In the genomic region with DNA sequence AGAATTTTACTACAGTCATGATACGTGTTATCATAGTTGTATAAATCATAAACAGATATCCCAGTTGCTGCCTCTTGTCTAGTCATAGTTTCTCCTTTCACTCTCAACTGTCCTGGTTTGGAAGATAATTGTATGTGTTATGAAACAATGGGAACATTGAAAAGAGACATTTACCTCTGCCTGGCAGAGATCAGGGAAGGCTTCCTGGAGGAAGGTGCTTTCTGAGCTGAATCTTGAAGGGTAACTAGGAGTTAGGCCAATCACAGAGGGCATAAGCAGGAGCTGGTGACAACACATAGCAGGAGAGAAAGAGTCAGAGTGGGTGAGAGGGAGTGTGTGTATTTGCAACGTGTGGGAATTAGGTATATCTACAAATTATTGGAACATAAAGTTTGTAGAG, we compare ENCODE assay signal across 10 cellular contexts. TPM values are rescaled to one million over a fixed set of nuclear protein-coding genes. Genes with fewer than 3 reads are reported as not detected.
A peak's percentile ranks its signal among the peaks of the same experiment; 100 is the strongest.
DNase-seq lines count a peak whose midpoint lies in the region; ATAC-seq and TF ChIP-seq lines count a peak whose summit lies in the region.
"Had no signal": no experiment of that assay in that cellular context is flagged by ENCODE, and none has a peak within 500 bp of the region (broad histone marks: within the 10 kb centered on the region; RNA-seq: fewer than 3 reads in every experiment).

No MANE protein-coding gene starts in this region.

- peak overlapping the region; percentile 94 for H3K27ac Mint-ChIP-seq in activated T-cell treated with anti-CD3 and anti-CD28 coated beads, Interleukin-2, amount 50 U/mL, for 24 hours
- H3K27ac Mint-ChIP-seq in T-helper 17 cell, result peak overlapping the region; percentile 97
- peak overlapping the region; percentile 70 to 93 for H3K27ac Mint-ChIP-seq in effector memory CD8-positive, alpha-beta T cell
- H3K27ac Mint-ChIP-seq in stimulated activated effector memory CD8-positive, alpha-beta T cell treated with anti-CD3 and anti-CD28 coated beads, Interleukin-12 subunit alpha, Interleukin-12 subunit beta, amount 100 ng/mL, for 72 hours, result peak overlapping the region; percentile 30
- H3K27ac Mint-ChIP-seq in endodermal cell, result no peak overlapping the region

- no peaks in the 10 kb centered on the region for H3K27me3 ChIP-seq in endodermal cell (ENCODE audit: control insufficient read depth, insufficient read depth, low read length, poor library complexity, severe bottlenecking)

- no peak overlapping the region for H3K9ac ChIP-seq in endodermal cell (ENCODE audit: extremely low read depth, low read length, poor library complexity, severe bottlenecking)

- H3K36me3 ChIP-seq in endodermal cell (ENCODE audit: control insufficient read depth, insufficient read depth, low read length), result peaks cover 18% of the 10 kb centered on the region

- H3K4me3 ChIP-seq in endodermal cell (ENCODE audit: low read length), result no peak overlapping the region

- no peak overlapping the region for H3K27ac ChIP-seq in endodermal cell (ENCODE audit: low read depth, low read length)

- no peak for DNase-seq in activated T-cell treated with anti-CD3 and anti-CD28 coated beads, Interleukin-2, amount 50 U/mL, for 24 hours
- DNase-seq in activated T-cell treated with anti-CD3 and anti-CD28 coated beads, Interleukin-2, amount 50 U/mL, for 48 hours, result no peak
- DNase-seq in T-helper 17 cell (no peak), endodermal cell (no peak)
- DNase-seq in effector memory CD8-positive, alpha-beta T cell, result no peak
- no peak for DNase-seq in stimulated activated effector memory CD8-positive, alpha-beta T cell treated with anti-CD3 and anti-CD28 coated beads, Interleukin-12 subunit alpha, Interleukin-12 subunit beta, amount 100 ng/mL, for 72 hours (ENCODE audit: low spot score in 2 of 2)
- no peak for DNase-seq in stimulated activated CD4-positive, alpha-beta T cell treated with anti-CD3 and anti-CD28 coated beads, Interleukin-4, amount 100 ng/mL, for 4 hours
- DNase-seq: KBM-7, NCI-H1694 treated with DMSO at 0.1 percent for 48 hours had no signal

- 86 to 96% methylated on average over 1 to 2 of the region's 2 CpGs for WGBS in endodermal cell (ENCODE audit: insufficient coverage in 1 of 2, insufficient read length in 1 of 2), 2 experiments

- H3K9me3 ChIP-seq in T-helper 17 cell (ENCODE audit: control insufficient read depth, low read length, poor library complexity, severe bottlenecking) (no peaks in the 10 kb centered on the region), endodermal cell (ENCODE audit: control insufficient read depth, low read length) (no peaks in the 10 kb centered on the region)

- TF ChIP-seq CTCF in endodermal cell (conservative IDR thresholded peaks at IDR 0.05), result no peak

- H3K4me1 Mint-ChIP-seq in activated T-cell treated with anti-CD3 and anti-CD28 coated beads, Interleukin-2, amount 50 U/mL, for 24 hours (ENCODE audit: low read depth), result peaks cover 79% of the 10 kb centered on the region
- H3K4me1 Mint-ChIP-seq in T-helper 17 cell, result peaks cover 75% of the 10 kb centered on the region
- H3K4me1 Mint-ChIP-seq in effector memory CD8-positive, alpha-beta T cell (ENCODE audit: low read depth in 2 of 2), result peaks cover 60 to 81% of the 10 kb centered on the region in 2 donors
- peaks cover 88% of the 10 kb centered on the region for H3K4me1 Mint-ChIP-seq in stimulated activated effector memory CD8-positive, alpha-beta T cell treated with anti-CD3 and anti-CD28 coated beads, Interleukin-12 subunit alpha, Interleukin-12 subunit beta, amount 100 ng/mL, for 72 hours
- peaks cover 15% of the 10 kb centered on the region for H3K4me1 Mint-ChIP-seq in endodermal cell

- ATAC-seq in T-helper 17 cell (no peak), GM19452 (IDR thresholded peaks at IDR 0.05; ENCODE audit: unreplicated experiment) (no peak)
- no peak for ATAC-seq in effector memory CD8-positive, alpha-beta T cell (replicated peaks)
- ATAC-seq in stimulated activated effector memory CD8-positive, alpha-beta T cell treated with anti-CD3 and anti-CD28 coated beads, Interleukin-12 subunit alpha, Interleukin-12 subunit beta, amount 100 ng/mL, for 72 hours, result peak; percentile 9

- H3K4me1 ChIP-seq in endodermal cell (ENCODE audit: control insufficient read depth, insufficient read depth, low read length), result no peaks in the 10 kb centered on the region

- no peaks in the 10 kb centered on the region for H3K27me3 Mint-ChIP-seq in activated T-cell treated with anti-CD3 and anti-CD28 coated beads, Interleukin-2, amount 50 U/mL, for 24 hours
- H3K27me3 Mint-ChIP-seq in T-helper 17 cell (no peaks in the 10 kb centered on the region), endodermal cell (ENCODE audit: insufficient read depth) (peaks cover 48% of the 10 kb centered on the region)
- no peaks in the 10 kb centered on the region for H3K27me3 Mint-ChIP-seq in effector memory CD8-positive, alpha-beta T cell

- H3K36me3 Mint-ChIP-seq in activated T-cell treated with anti-CD3 and anti-CD28 coated beads, Interleukin-2, amount 50 U/mL, for 24 hours (ENCODE audit: low read depth), result peaks cover 64% of the 10 kb centered on the region
- H3K36me3 Mint-ChIP-seq in T-helper 17 cell (ENCODE audit: low read depth), result peaks cover 2% of the 10 kb centered on the region
- peaks cover 29% of the 10 kb centered on the region for H3K36me3 Mint-ChIP-seq in effector memory CD8-positive, alpha-beta T cell (ENCODE audit: insufficient read depth)
- H3K36me3 Mint-ChIP-seq in stimulated activated effector memory CD8-positive, alpha-beta T cell treated with anti-CD3 and anti-CD28 coated beads, Interleukin-12 subunit alpha, Interleukin-12 subunit beta, amount 100 ng/mL, for 72 hours, result peaks cover 87% of the 10 kb centered on the region
- peaks cover 25% of the 10 kb centered on the region for H3K36me3 Mint-ChIP-seq in endodermal cell (ENCODE audit: low read depth)

- H3K4me3 Mint-ChIP-seq in activated T-cell treated with anti-CD3 and anti-CD28 coated beads, Interleukin-2, amount 50 U/mL, for 24 hours, result peak overlapping the region; percentile 89
- H3K4me3 Mint-ChIP-seq in T-helper 17 cell, result peak overlapping the region; percentile 96
- peak overlapping the region; percentile 87 to 96 for H3K4me3 Mint-ChIP-seq in effector memory CD8-positive, alpha-beta T cell
- H3K4me3 Mint-ChIP-seq in stimulated activated effector memory CD8-positive, alpha-beta T cell treated with anti-CD3 and anti-CD28 coated beads, Interleukin-12 subunit alpha, Interleukin-12 subunit beta, amount 100 ng/mL, for 72 hours, result peak overlapping the region; percentile 91
- no peak overlapping the region for H3K4me3 Mint-ChIP-seq in endodermal cell

- H3K9me3 Mint-ChIP-seq in activated T-cell treated with anti-CD3 and anti-CD28 coated beads, Interleukin-2, amount 50 U/mL, for 24 hours, result no peaks in the 10 kb centered on the region
- no peaks in the 10 kb centered on the region for H3K9me3 Mint-ChIP-seq in effector memory CD8-positive, alpha-beta T cell
- H3K9me3 Mint-ChIP-seq in stimulated activated effector memory CD8-positive, alpha-beta T cell treated with anti-CD3 and anti-CD28 coated beads, Interleukin-12 subunit alpha, Interleukin-12 subunit beta, amount 100 ng/mL, for 72 hours, result no peaks in the 10 kb centered on the region
- H3K9me3 Mint-ChIP-seq in endodermal cell, result no peaks in the 10 kb centered on the region

RNA-seq across cellular contexts. Expression of gene ASXL1, which starts 5.4 kb away (rescaled TPM):
- total RNA-seq in T-helper 17 cell (100 to 1,000 TPM; 198 to 207 TPM), endodermal cell (10 to 100 TPM; 88.9 to 98.6 TPM)
- 72.1 TPM for polyA plus RNA-seq in endodermal cell (2013, experiment 1 of 2)
- polyA plus RNA-seq in endodermal cell (2013, experiment 2 of 2), result 63.8 TPM
